ENCODE assay signal across 12 cellular contexts in genomic region chr2:165390875-165391274, GRCh38.
"Had no signal": no experiment of that assay in that cellular context is flagged by ENCODE, and none has a peak within 500 bp of the region (broad histone marks: within the 10 kb centered on the region; RNA-seq: fewer than 3 reads in every experiment).

No MANE protein-coding gene starts in this region.

- H3K27ac ChIP-seq: brain microvascular endothelial cell had no signal

- H3K27me3 ChIP-seq: brain microvascular endothelial cell had no signal

- H3K36me3 ChIP-seq: brain microvascular endothelial cell had no signal

- ATAC-seq: stimulated activated naive CD8-positive, alpha-beta T cell treated with anti-CD3 and anti-CD28 coated beads, Interleukin-15, Interleukin-2, amounts not matched to agents 100 U/mL and 50 U/mL, for 24 hours had no signal

- DNase-seq: activated CD4-positive, alpha-beta memory T cell treated with anti-CD3 and anti-CD28 coated beads for 36 hours; activated CD4-positive, alpha-beta T cell treated with anti-CD3 and anti-CD28 coated beads for 1 hour; activated gamma-delta T cell; activated T-cell treated with anti-CD3 and anti-CD28 coated beads, Interleukin-2, amount 50 U/mL, for 48 hours; brain microvascular endothelial cell; cerebellar nuclear complex; hypothalamus; kidney glomerular epithelial cell; nephron progenitor cell; stimulated activated CD4-positive, alpha-beta T cell treated with anti-CD3 and anti-CD28 coated beads, Interleukin-4, amount 100 ng/mL, for 1 hour; stimulated activated CD8-positive, alpha-beta memory T cell treated with anti-CD3 and anti-CD28 coated beads, Interleukin-4, amount 100 ng/mL, for 48 hours; stimulated activated naive CD8-positive, alpha-beta T cell treated with anti-CD3 and anti-CD28 coated beads, Interleukin-15, Interleukin-2, amounts not matched to agents 100 U/mL and 50 U/mL, for 24 hours had no signal
